Comparison of ENCODE assay signal across 1 cellular context in the genomic region with DNA sequence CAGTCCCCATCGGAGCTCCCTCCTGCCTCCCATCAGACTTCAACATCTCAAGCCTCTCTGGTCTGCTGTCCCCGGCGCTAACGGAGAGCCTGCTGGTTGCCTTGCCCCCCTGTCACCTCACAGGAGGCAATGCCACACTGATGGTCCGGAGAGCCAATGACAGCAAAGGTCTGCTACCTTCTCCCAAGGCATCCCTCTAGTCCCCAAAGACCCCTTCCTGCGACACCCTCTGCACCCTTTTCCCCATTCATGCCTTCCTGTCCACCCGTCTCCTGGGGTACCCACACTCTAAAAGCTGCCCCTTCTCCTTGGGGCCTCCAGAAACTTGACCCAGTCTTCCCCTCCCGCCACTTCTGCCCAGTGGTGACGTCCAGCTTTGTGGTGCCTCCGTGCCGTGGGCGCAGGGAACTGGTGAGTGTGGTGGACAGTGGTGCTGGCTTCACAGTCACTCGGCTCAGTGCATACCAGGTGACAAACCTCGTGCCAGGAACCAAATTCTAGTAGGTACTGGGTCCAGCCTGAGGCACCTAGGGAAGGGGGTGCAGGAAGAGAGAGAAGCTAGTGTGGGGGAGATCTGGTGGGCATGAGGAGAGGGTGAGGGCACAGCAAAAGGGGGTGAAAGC.
A peak's percentile ranks its signal among the peaks of the same experiment; 100 is the strongest.
TF ChIP-seq lines count a peak whose summit lies in the region.

No MANE protein-coding gene starts in this region.

TF ChIP-seq in HepG2, 621 proteins besides CTCF, POLR2A, EP300 and RAD21:
- peak; percentile 9 for TF ChIP-seq XRCC5 (optimal IDR thresholded peaks at IDR 0.05; ENCODE audit: low read length)
- TF ChIP-seq, protein P1, sequence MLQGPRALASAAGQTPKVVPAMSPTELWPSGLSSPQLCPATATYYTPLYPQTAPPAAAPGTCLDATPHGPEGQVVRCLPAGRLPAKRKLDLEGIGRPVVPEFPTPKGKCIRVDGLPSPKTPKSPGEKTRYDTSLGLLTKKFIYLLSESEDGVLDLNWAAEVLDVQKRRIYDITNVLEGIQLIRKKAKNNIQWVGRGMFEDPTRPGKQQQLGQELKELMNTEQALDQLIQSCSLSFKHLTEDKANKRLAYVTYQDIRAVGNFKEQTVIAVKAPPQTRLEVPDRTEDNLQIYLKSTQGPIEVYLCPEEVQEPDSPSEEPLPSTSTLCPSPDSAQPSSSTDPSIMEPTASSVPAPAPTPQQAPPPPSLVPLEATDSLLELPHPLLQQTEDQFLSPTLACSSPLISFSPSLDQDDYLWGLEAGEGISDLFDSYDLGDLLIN (CRISPR knock-in tag; IDR thresholded peaks at IDR 0.05; ENCODE audit: borderline replicate concordance), result no peak
